ENCODE assay signal across 17 cellular contexts in the genomic region with DNA sequence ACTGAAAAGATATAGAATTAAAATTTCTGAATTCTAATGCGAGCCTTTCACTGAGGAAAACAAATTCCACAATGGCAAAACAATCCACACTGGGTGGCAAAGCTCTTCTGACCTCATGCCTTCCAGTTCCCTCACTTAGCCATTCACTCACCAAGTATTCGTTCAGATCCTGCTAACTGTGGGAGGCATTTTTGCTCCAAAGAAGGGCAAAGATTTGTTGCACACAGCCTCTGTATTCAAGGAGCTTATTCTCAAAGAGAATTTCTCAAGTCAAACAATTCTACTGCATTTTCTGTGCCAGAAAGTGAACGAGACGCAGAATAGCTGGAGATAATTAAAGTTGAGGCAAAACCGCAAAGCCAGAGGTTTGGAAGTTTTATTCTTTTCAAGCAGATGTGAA.
DNase-seq lines count a peak whose midpoint lies in the region; ATAC-seq, FAIRE-seq and TF ChIP-seq lines count a peak whose summit lies in the region.
"Had no signal": no experiment of that assay in that cellular context is flagged by ENCODE, and none has a peak within 500 bp of the region (broad histone marks: within the 10 kb centered on the region; RNA-seq: fewer than 3 reads in every experiment).

No MANE protein-coding gene starts in this region.

- no peak overlapping the region for H3K56ac ChIP-seq in H1 (replicated peaks; ENCODE audit: insufficient read length, low read depth, low read length)

- H2BK12ac ChIP-seq in H1 (ENCODE audit: low read depth, low read length), result peak overlapping the region; percentile 82; the same call in 1 of the 2 replicates

- intact Hi-C loops in Caco-2 (cut with micrococcal nuclease; ENCODE audit: unreplicated experiment) (no loop called here), adrenal gland (cut with DNase I) (no loop called here)

- H3K79me2 ChIP-seq in H1 (ENCODE audit: control insufficient read depth in 1 of 2, insufficient read depth in 2 of 2, low read length in 2 of 2), result no peaks in the 10 kb centered on the region

- H3K36me3 Mint-ChIP-seq in Caco-2 (ENCODE audit: insufficient read depth, unreplicated experiment), result peaks cover 6% of the 10 kb centered on the region
- H3K36me3 Mint-ChIP-seq in activated CD8-positive, alpha-beta memory T cell treated with anti-CD3 and anti-CD28 coated beads, Interleukin-2, amount 10 ng/mL, durations not matched to agents 7 days and 5 days, result no peaks in the 10 kb centered on the region

- peak overlapping the region; percentile 23 for H3K4me3 Mint-ChIP-seq in Caco-2 (ENCODE audit: unreplicated experiment)
- no peak overlapping the region for H3K4me3 Mint-ChIP-seq in activated CD8-positive, alpha-beta memory T cell treated with anti-CD3 and anti-CD28 coated beads, Interleukin-2, amount 10 ng/mL, durations not matched to agents 7 days and 5 days

- H3K27ac ChIP-seq in HUES64 (ENCODE audit: low read depth, low read length) (peak overlapping the region; percentile 90), H1 (ENCODE audit: low read depth, low read length) (no peak overlapping the region), iPS-20b (ENCODE audit: low read length) (no peak overlapping the region), adrenal gland (no peak overlapping the region)
- H3K27ac ChIP-seq: BLaER1, SJCRH30 had no signal

- H3K9me3 ChIP-seq in Caco-2 (peaks cover 4% of the 10 kb centered on the region; the same call in 1 of the 2 replicates), HUES64 (ENCODE audit: insufficient read depth, low read depth, low read length) (no peaks in the 10 kb centered on the region), H1 (ENCODE audit: insufficient read depth in 2 of 2, low read depth in 1 of 2, low read length in 1 of 2) (no peaks in the 10 kb centered on the region), iPS-20b (ENCODE audit: insufficient read depth, low read depth, low read length) (no peaks in the 10 kb centered on the region), adrenal gland (replicated peaks in 1 of 3) (no peaks in the 10 kb centered on the region)
- H3K9me3 ChIP-seq: BLaER1, SJCRH30 had no signal

- H3K4me2 ChIP-seq in H1 (ENCODE audit: insufficient read depth in 1 of 2, low read depth in 2 of 2, low read length in 2 of 2), result peak overlapping the region; percentile 10 to 59; a peak in 3 of 4 replicates
- H3K4me2 ChIP-seq: BLaER1 had no signal

- 79% methylated on average over 5 of the region's 5 CpGs for WGBS in HUES64
- 67% methylated on average over 5 of the region's 5 CpGs; no CpG with 5 or more reads in 1 of the 2 experiments for WGBS in H1 (ENCODE audit: extremely low coverage in 1 of 2, insufficient coverage in 1 of 2, insufficient read length in 1 of 2, insufficient replicate concordance in 2 of 2, low coverage in 1 of 2, low lambda C conversion rate in 2 of 2, missing lambda C conversion rate in 1 of 2), 2 experiments
- 55 to 66% (median 59%) methylated on average over 5 of the region's 5 CpGs for WGBS in adrenal gland, 4 donors

- H3K27me3 Mint-ChIP-seq in Caco-2 (ENCODE audit: insufficient read depth, unreplicated experiment), result no peaks in the 10 kb centered on the region
- no peaks in the 10 kb centered on the region for H3K27me3 Mint-ChIP-seq in activated CD8-positive, alpha-beta memory T cell treated with anti-CD3 and anti-CD28 coated beads, Interleukin-2, amount 10 ng/mL, durations not matched to agents 7 days and 5 days

- H4K91ac ChIP-seq in H1 (replicated peaks; ENCODE audit: insufficient read length, low read length), result no peak overlapping the region

- H2AK5ac ChIP-seq in H1 (ENCODE audit: low read depth, low read length), result no peak overlapping the region

- H3K27me3 ChIP-seq in Caco-2 (replicated peaks; ENCODE audit: control insufficient read depth, insufficient read depth, low read length) (no peaks in the 10 kb centered on the region), HUES64 (ENCODE audit: insufficient read depth, low read length) (no peaks in the 10 kb centered on the region), H1 (replicated peaks in 1 of 4; ENCODE audit: control insufficient read depth in 3 of 4, extremely low read depth in 1 of 4, insufficient read depth in 3 of 4, low read length in 3 of 4) (no peaks in the 10 kb centered on the region), iPS-20b (ENCODE audit: insufficient read depth, low read length) (no peaks in the 10 kb centered on the region), adrenal gland (no peaks in the 10 kb centered on the region)
- H3K27me3 ChIP-seq: BLaER1, SJCRH30 had no signal

- TF ChIP-seq POLR2A in H1 (IDR thresholded peaks at IDR 0.05; ENCODE audit: control extremely low read depth in 1 of 2, low read depth in 2 of 2, low read length in 2 of 2), result no peak
- no peak for TF ChIP-seq POLR2A in adrenal gland (IDR thresholded peaks at IDR 0.05)

- no peak overlapping the region for H2BK20ac ChIP-seq in H1 (ENCODE audit: low read length)

- H3K4me1 ChIP-seq in Caco-2 (peaks cover 24% of the 10 kb centered on the region), HUES64 (ENCODE audit: insufficient read depth, low read length) (peaks cover 23% of the 10 kb centered on the region), H1 (replicated peaks in 1 of 4; ENCODE audit: control insufficient read depth in 3 of 4, insufficient read depth in 4 of 4, low read length in 3 of 4) (peaks cover 0 to 5% (median 3%) of the 10 kb centered on the region in 4 experiments; a peak in 4 of 7 replicates), iPS-20b (ENCODE audit: insufficient read depth, low read length) (peaks cover 25% of the 10 kb centered on the region), adrenal gland (replicated peaks in 1 of 2) (no peaks in the 10 kb centered on the region)
- H3K4me1 ChIP-seq: BLaER1, SJCRH30 had no signal

- TF ChIP-seq RAD21 in H1 (IDR thresholded peaks at IDR 0.05 in 1 of 2, conservative IDR thresholded peaks at IDR 0.05 in 1 of 2; ENCODE audit: low read depth in 2 of 2, low read length in 2 of 2), result no peak

- H2BK120ac ChIP-seq in H1 (replicated peaks; ENCODE audit: low read depth, low read length), result no peak overlapping the region

- no peak overlapping the region for H2BK15ac ChIP-seq in H1 (ENCODE audit: low read length)

- H3K27ac Mint-ChIP-seq in Caco-2 (ENCODE audit: unreplicated experiment), result peak overlapping the region; percentile 59
- no peak overlapping the region for H3K27ac Mint-ChIP-seq in activated CD8-positive, alpha-beta memory T cell treated with anti-CD3 and anti-CD28 coated beads, Interleukin-2, amount 10 ng/mL, durations not matched to agents 7 days and 5 days

- H3K18ac ChIP-seq in H1 (ENCODE audit: extremely low read depth, low read length), result no peak overlapping the region; the same call in 1 of the 2 replicates

- no peak overlapping the region for H3K4ac ChIP-seq in H1 (replicated peaks; ENCODE audit: insufficient read length, low read depth, low read length)

- H3K79me1 ChIP-seq in H1 (ENCODE audit: low read depth, low read length), result no peaks in the 10 kb centered on the region

- no peak for FAIRE-seq in H1 (lab: Jason Lieb, UNC)

- H3K14ac ChIP-seq in H1 (ENCODE audit: insufficient read length), result no peak overlapping the region

- TF ChIP-seq CTCF in Caco-2 (IDR thresholded peaks at IDR 0.05; ENCODE audit: insufficient read depth in 1 of 2, low read depth in 1 of 2, low read length in 1 of 2, severe bottlenecking in 1 of 2, unreplicated experiment in 1 of 2) (no peak), H1 (IDR thresholded peaks at IDR 0.05; ENCODE audit: control extremely low read depth in 1 of 3, insufficient read depth in 1 of 3, low read depth in 1 of 3, low read length in 3 of 3) (no peak), adrenal gland (IDR thresholded peaks at IDR 0.05) (no peak)

- H3K9ac ChIP-seq in HUES64 (ENCODE audit: low read depth, low read length) (peak overlapping the region; percentile 15; the same call in 1 of the 2 replicates), H1 (replicated peaks in 1 of 4; ENCODE audit: extremely low read depth in 1 of 4, low read depth in 3 of 4, low read length in 3 of 4) (no peak overlapping the region), iPS-20b (ENCODE audit: low read depth, low read length) (peak overlapping the region; percentile 10; the same call in 1 of the 2 replicates)
- H3K9ac ChIP-seq: BLaER1 had no signal

- no peak overlapping the region for H4K8ac ChIP-seq in H1 (ENCODE audit: extremely low read depth, insufficient read depth, low read length)

- no peak for DNase-seq in Caco-2
- no peak for DNase-seq in H1 (ENCODE audit: low read depth in 1 of 2, low spot score in 2 of 2)
- no peak for DNase-seq in NCI-H2196 (lab: John Stamatoyannopoulos, UW; ENCODE audit: unreplicated experiment)
- no peak for DNase-seq in activated CD8-positive, alpha-beta memory T cell treated with anti-CD3 and anti-CD28 coated beads, Interleukin-2, amount 10 ng/mL, durations not matched to agents 7 days and 5 days
- DNase-seq in adrenal gland, result no peak
- no peak for DNase-seq in T-helper 1 cell
- DNase-seq: DMS153, KBM-7, NCI-H1436, NCI-H2029, NCI-H2171, NCI-H774, RPMI8226, SJCRH30 had no signal

- POLR2A ChIA-PET in Caco-2 (lab: Charles Lee) (no interaction called here), H1 (lab: Charles Lee; ENCODE audit: partially characterized antibody) (interaction anchor here (0.6 to 0.7 kb wide), 2 partner anchors 17 to 19 kb away, joined by 3 read pairs; no protein-coding TSS in a partner anchor)

- no peak for ATAC-seq in activated CD8-positive, alpha-beta memory T cell treated with anti-CD3 and anti-CD28 coated beads, Interleukin-2, amount 10 ng/mL, durations not matched to agents 7 days and 5 days

- BruUV-seq in Caco-2 (replicated peaks; lab: Mats Ljungman, UMichigan), result no TSS peak

- CTCF ChIA-PET in Caco-2 (lab: Charles Lee) (interaction anchor here (0.6 to 1.2 kb wide), 2 partner anchors 9 to 53 kb away, joined by 3 read pairs; no protein-coding TSS in a partner anchor), H1 (lab: Charles Lee; ENCODE audit: partially characterized antibody) (interaction anchor here (0.8 to 2.0 kb wide), 6 partner anchors 8 to 408 kb away, joined by 3 to 7 read pairs (median 3); no protein-coding TSS in a partner anchor)
- CTCF ChIA-PET in activated CD8-positive, alpha-beta memory T cell treated with anti-CD3 and anti-CD28 coated beads, Interleukin-2, amount 10 ng/mL, durations not matched to agents 7 days and 5 days (lab: Charles Lee), result no interaction called here

- no peak for TF ChIP-seq EP300 in H1 (IDR thresholded peaks at IDR 0.05; ENCODE audit: borderline replicate concordance in 1 of 2, low read depth in 2 of 2, low read length in 2 of 2)

- H2AFZ ChIP-seq in H1 (ENCODE audit: low read length), result no peak overlapping the region

- no peak overlapping the region for H4K5ac ChIP-seq in H1 (ENCODE audit: insufficient read length, low read depth, low read length)

- no peaks in the 10 kb centered on the region for H3K36me3 ChIP-seq in Caco-2 (ENCODE audit: control insufficient read depth, insufficient read depth, low read length)
- H3K36me3 ChIP-seq in HUES64 (ENCODE audit: insufficient read depth, low read length), result no peaks in the 10 kb centered on the region
- H3K36me3 ChIP-seq in H1 (ENCODE audit: control insufficient read depth in 2 of 4, insufficient read depth in 4 of 4, low read length in 3 of 4), result no peaks in the 10 kb centered on the region
- H3K36me3 ChIP-seq in iPS-20b (ENCODE audit: insufficient read depth, low read depth, low read length), result no peaks in the 10 kb centered on the region
- no peaks in the 10 kb centered on the region for H3K36me3 ChIP-seq in adrenal gland (replicated peaks in 1 of 2)
- H3K36me3 ChIP-seq: BLaER1, SJCRH30 had no signal

- H3K4me1 Mint-ChIP-seq in Caco-2 (ENCODE audit: low read depth, unreplicated experiment), result peaks cover 37% of the 10 kb centered on the region
- H3K4me1 Mint-ChIP-seq in activated CD8-positive, alpha-beta memory T cell treated with anti-CD3 and anti-CD28 coated beads, Interleukin-2, amount 10 ng/mL, durations not matched to agents 7 days and 5 days, result no peaks in the 10 kb centered on the region

- H2BK5ac ChIP-seq in H1 (ENCODE audit: low read depth, low read length), result peak overlapping the region; percentile 47; the same call in 1 of the 2 replicates

- no peak overlapping the region for H3K23ac ChIP-seq in H1 (ENCODE audit: insufficient read length)

- peaks cover 29% of the 10 kb centered on the region for H3K9me3 Mint-ChIP-seq in Caco-2 (ENCODE audit: unreplicated experiment)
- H3K9me3 Mint-ChIP-seq in activated CD8-positive, alpha-beta memory T cell treated with anti-CD3 and anti-CD28 coated beads, Interleukin-2, amount 10 ng/mL, durations not matched to agents 7 days and 5 days (ENCODE audit: low read depth), result no peaks in the 10 kb centered on the region

- H3K4me3 ChIP-seq in Caco-2 (ENCODE audit: low read depth, low read length) (no peak overlapping the region), HUES64 (ENCODE audit: low read length) (no peak overlapping the region), H1 (ENCODE audit: extremely low read depth in 1 of 4, insufficient read depth in 2 of 4, low read depth in 3 of 4, low read length in 4 of 4) (no peak overlapping the region; a peak in 1 of 8 replicates), iPS-20b (ENCODE audit: low read length) (peak overlapping the region; percentile 2; the same call in 1 of the 2 replicates), adrenal gland (no peak overlapping the region)
- H3K4me3 ChIP-seq: BLaER1, SJCRH30 had no signal

- no peaks in the 10 kb centered on the region for H3K23me2 ChIP-seq in H1 (ENCODE audit: low read depth, low read length)

- H4K20me1 ChIP-seq in H1 (replicated peaks in 1 of 2; ENCODE audit: control insufficient read depth in 1 of 2, insufficient read depth in 2 of 2, low read length in 2 of 2), result no peaks in the 10 kb centered on the region
- H4K20me1 ChIP-seq: BLaER1 had no signal

Comparison
In these comparisons a context has a peak if more than half of its experiments do, and no peak if none do; other contexts are left out.
1. H3K9ac ChIP-seq: peak in HUES64 (single experiment) and iPS-20b (single experiment); none in H1 (0 of 4).